Comparison of ENCODE assay signal across 8 cellular contexts in the genomic region with DNA sequence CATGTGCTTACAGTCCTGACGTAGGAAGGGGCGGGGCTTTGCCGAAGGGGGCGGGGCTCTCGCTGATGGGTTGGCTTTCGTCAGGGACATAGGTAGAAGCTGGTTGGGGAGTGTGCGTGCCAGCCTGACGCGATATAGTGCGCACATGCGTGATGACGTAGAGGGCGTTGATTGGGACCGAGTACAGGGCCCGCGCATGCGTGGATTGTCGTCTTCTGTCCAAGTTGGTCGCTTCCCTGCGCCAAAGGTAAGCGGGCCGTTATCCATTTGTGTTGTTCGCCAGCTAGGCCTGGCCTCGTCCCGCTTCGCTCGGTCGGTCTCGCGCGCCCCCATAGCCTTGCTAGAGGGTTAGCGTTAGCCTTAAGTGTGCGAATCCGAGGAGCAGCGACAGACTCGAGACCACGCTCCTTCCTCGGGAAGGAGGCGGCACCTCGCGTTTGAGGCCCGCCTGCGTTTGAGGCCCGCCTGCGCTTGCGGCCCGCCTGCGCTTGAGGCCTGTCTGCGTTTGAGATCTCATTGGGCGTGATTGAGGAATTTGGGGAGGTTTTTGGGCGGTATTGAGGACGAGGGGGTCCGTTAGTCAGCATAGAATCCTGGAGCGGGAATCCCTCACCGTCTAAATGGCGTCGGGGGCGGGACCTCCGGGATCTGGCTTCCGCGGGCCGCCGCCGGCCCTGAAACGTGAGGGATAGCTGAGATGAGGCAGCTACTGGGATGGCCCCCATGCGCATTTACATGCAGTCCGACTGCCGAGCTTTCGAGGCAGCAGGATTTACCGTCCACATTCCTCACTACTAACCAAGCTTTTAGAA. TPM values are rescaled to one million over a fixed set of nuclear protein-coding genes. Genes with fewer than 3 reads are reported as not detected.
DNase-seq lines count a peak whose midpoint lies in the region; ATAC-seq and TF ChIP-seq lines count a peak whose summit lies in the region.

A gene (plus strand): TSS at position 197 of the 812 bp plus-strand sequence. CDS start 710 bp downstream, outside the sequence.

- H3K27ac ChIP-seq in AG04450 (ENCODE audit: low read depth, low read length) = peak within 1 kb of the TSS; percentile 97
- peak within 1 kb of the TSS; percentile 92 for H3K27ac ChIP-seq in caudate nucleus (ENCODE audit: low read depth, low read length)
- H3K27ac ChIP-seq in spleen = peak within 1 kb of the TSS; percentile 92 to 99 (median 96)

- H3K4me1 Mint-ChIP-seq in activated B cell treated with CpG ODN at 0.5 μM for 24 hours = peaks cover 38% of the 10 kb centered on the region
- H3K4me1 Mint-ChIP-seq in immature natural killer cell = peaks cover 31 to 37% of the 10 kb centered on the region in 2 donors

- intact Hi-C loops in activated B cell treated with CpG ODN at 0.5 μM for 24 hours (cut with micrococcal nuclease) = loop anchor here (1.0 to 2.0 kb wide), 7 partner anchors 31 to 335 kb away; a partner anchor contains a TSS
- intact Hi-C loops in spleen (cut with DNase I; ENCODE audit: low total_unique reads) = no loop called here

- CTCF ChIA-PET in AG04450 (lab: Charles Lee) (interaction anchor here (0.5 to 1.9 kb wide), 4 partner anchors 17 to 94 kb away, joined by 3 to 5 read pairs (median 3); a partner anchor contains a TSS), activated B cell treated with CpG ODN at 0.5 μM for 24 hours (lab: Charles Lee) (interaction anchor here (1.2 to 3.0 kb wide), 2 partner anchors 32 to 78 kb away, joined by 3 to 9 read pairs; a partner anchor contains a TSS)

- no peaks in the 10 kb centered on the region; the same call in 1 of the 2 replicates for H3K9me3 ChIP-seq in AG04450 (ENCODE audit: control insufficient read depth, insufficient read depth, low read length)
- no peaks in the 10 kb centered on the region for H3K9me3 ChIP-seq in spleen

- H3K4me3 Mint-ChIP-seq in activated B cell treated with CpG ODN at 0.5 μM for 24 hours (peak within 1 kb of the TSS; percentile 98), immature natural killer cell (peak within 1 kb of the TSS; percentile 93 to 99 (median 97))

- ATAC-seq in GM18909 (IDR thresholded peaks at IDR 0.05; ENCODE audit: poor library complexity, unreplicated experiment) (peak; percentile 84), HG03175 (IDR thresholded peaks at IDR 0.05; ENCODE audit: unreplicated experiment) (peak; percentile 83), activated B cell treated with CpG ODN at 0.5 μM for 24 hours (ENCODE audit: low read depth) (peak; percentile 92)

- H3K4me3 ChIP-seq in AG04450 (ENCODE audit: low read depth, low read length) (peak within 1 kb of the TSS; percentile 98), spleen (peak within 1 kb of the TSS; percentile 73 to 99 (median 88))

- peaks cover 40% of the 10 kb centered on the region for H3K36me3 Mint-ChIP-seq in activated B cell treated with CpG ODN at 0.5 μM for 24 hours (ENCODE audit: low read depth)
- peaks cover 0 to 3% (median 0%) of the 10 kb centered on the region in 3 donors for H3K36me3 Mint-ChIP-seq in immature natural killer cell

- 0 to 1% (median 0%) methylated on average over 27 to 70 of the region's 70 CpGs for WGBS in spleen, 5 donors

- no peaks in the 10 kb centered on the region for H3K9me3 Mint-ChIP-seq in activated B cell treated with CpG ODN at 0.5 μM for 24 hours
- H3K9me3 Mint-ChIP-seq in immature natural killer cell = no peaks in the 10 kb centered on the region

- no peak for TF ChIP-seq CTCF in AG04450 (IDR thresholded peaks at IDR 0.05; ENCODE audit: low read depth, low read length)
- TF ChIP-seq CTCF in activated B cell treated with CpG ODN at 0.5 μM for 24 hours (IDR thresholded peaks at IDR 0.05) = no peak
- TF ChIP-seq CTCF in spleen (IDR thresholded peaks at IDR 0.05 in 8 of 11, conservative IDR thresholded peaks at IDR 0.05 in 3 of 11) = peak in 1 of 11 experiments; percentile 18

- H3K27me3 ChIP-seq in AG04450 (ENCODE audit: control insufficient read depth, insufficient read depth, low read length) = no peaks in the 10 kb centered on the region
- no peaks in the 10 kb centered on the region for H3K27me3 ChIP-seq in spleen (replicated peaks in 1 of 7)

- H3K4me1 ChIP-seq in spleen = peaks cover 28 to 89% (median 47%) of the 10 kb centered on the region in 6 donors

- H3K27me3 Mint-ChIP-seq in activated B cell treated with CpG ODN at 0.5 μM for 24 hours = no peaks in the 10 kb centered on the region
- peaks cover 6 to 10% (median 10%) of the 10 kb centered on the region in 3 donors for H3K27me3 Mint-ChIP-seq in immature natural killer cell (ENCODE audit: low read depth in 3 of 3)

- peak; percentile 99 for DNase-seq in AG04450 (ENCODE audit: low read depth, low spot score)
- DNase-seq in NCI-H345 (lab: John Stamatoyannopoulos, UW) = peak; percentile 97
- peak; percentile 99 for DNase-seq in activated B cell treated with CpG ODN at 0.5 μM for 24 hours
- DNase-seq in caudate nucleus (lab: John Stamatoyannopoulos, UW) = peak; percentile 87 to 100 (median 99)
- DNase-seq in immature natural killer cell = peak; percentile 99 to 100 (median 100)
- peak; percentile 91 for DNase-seq in spleen

- POLR2A ChIA-PET in AG04450 (lab: Yijun Ruan, JAX) (interaction anchor here (0.5 to 2.0 kb wide), 14 partner anchors 13 to 578 kb away, joined by 3 to 9 read pairs (median 4); a partner anchor contains a TSS), activated B cell treated with CpG ODN at 0.5 μM for 24 hours (lab: Charles Lee) (interaction anchor here (0.5 to 4.2 kb wide), 38 partner anchors 8 to 993 kb away, joined by 3 to 63 read pairs (median 5); a partner anchor contains a TSS)

- peak in 2 of 3 donors; percentile 43 to 63 for TF ChIP-seq POLR2A in spleen (IDR thresholded peaks at IDR 0.05)

- H3K27ac Mint-ChIP-seq in activated B cell treated with CpG ODN at 0.5 μM for 24 hours = peak within 1 kb of the TSS; percentile 98
- peak within 1 kb of the TSS; percentile 97 to 100 (median 99) for H3K27ac Mint-ChIP-seq in immature natural killer cell

- H3K36me3 ChIP-seq in spleen = peaks cover 6 to 43% (median 37%) of the 10 kb centered on the region in 6 donors

RNA-seq across cellular contexts. Expression of the gene that starts here (rescaled TPM):
- 149 and 196 TPM in 2 replicates for polyA plus RNA-seq in AG04450 (2011; rRNA removed)
- polyA minus RNA-seq in AG04450 (2011; rRNA and poly(A)+ RNA removed) = 128 and 134 TPM in 2 replicates
- total RNA-seq in activated B cell treated with CpG ODN at 0.5 μM for 24 hours = 297 and 319 TPM in 2 replicates
- 100 to 1,000 TPM; 351 to 473 (median 385) TPM for polyA plus RNA-seq in immature natural killer cell
- total RNA-seq in spleen = 100 to 1,000 TPM; 122 to 183 (median 156) TPM
- polyA plus RNA-seq in spleen = 100 to 1,000 TPM in 2 of 3 donors, 10 to 100 TPM in 1; 93.6 to 129 (median 128) TPM

Comparison
In these comparisons a context has a peak if more than half of its experiments do, and no peak if none do; other contexts are left out.
1. Peak in every context shown above with its lines: DNase-seq, ATAC-seq, H3K4me3 ChIP-seq and H3K27ac ChIP-seq.